1 cellular context compared by ENCODE assay signal in the genomic region with DNA sequence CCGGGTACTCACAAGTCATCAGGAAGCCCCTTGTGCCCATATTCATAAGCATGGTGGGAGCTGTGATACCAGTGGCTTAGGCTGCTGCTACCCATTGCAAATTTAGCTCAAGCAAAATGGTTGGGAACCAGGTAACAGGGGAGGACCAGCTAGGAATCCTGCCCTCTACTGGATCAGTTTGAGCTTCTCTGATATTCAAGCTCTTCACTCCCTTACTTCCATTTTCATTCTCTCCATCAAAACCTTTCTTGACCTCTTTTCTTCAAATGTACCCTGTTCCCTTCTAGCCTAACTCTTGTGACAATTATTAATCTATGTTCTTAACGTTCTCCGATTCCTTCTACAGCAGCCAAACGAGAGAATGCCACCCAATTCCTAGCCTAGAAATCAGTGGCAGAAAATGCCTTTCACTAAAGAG.
TF ChIP-seq lines count a peak whose summit lies in the region.

No MANE protein-coding gene starts in this region.

TF ChIP-seq in H1, 55 proteins besides CTCF, POLR2A, EP300 and RAD21 (continued from another document):
- TF ChIP-seq, protein P1, sequence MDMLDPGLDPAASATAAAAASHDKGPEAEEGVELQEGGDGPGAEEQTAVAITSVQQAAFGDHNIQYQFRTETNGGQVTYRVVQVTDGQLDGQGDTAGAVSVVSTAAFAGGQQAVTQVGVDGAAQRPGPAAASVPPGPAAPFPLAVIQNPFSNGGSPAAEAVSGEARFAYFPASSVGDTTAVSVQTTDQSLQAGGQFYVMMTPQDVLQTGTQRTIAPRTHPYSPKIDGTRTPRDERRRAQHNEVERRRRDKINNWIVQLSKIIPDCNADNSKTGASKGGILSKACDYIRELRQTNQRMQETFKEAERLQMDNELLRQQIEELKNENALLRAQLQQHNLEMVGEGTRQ (IDR thresholded peaks at IDR 0.05; ENCODE audit: low read length), result no peak
